ENCODE assay signal across 8 cellular contexts in the genomic region with DNA sequence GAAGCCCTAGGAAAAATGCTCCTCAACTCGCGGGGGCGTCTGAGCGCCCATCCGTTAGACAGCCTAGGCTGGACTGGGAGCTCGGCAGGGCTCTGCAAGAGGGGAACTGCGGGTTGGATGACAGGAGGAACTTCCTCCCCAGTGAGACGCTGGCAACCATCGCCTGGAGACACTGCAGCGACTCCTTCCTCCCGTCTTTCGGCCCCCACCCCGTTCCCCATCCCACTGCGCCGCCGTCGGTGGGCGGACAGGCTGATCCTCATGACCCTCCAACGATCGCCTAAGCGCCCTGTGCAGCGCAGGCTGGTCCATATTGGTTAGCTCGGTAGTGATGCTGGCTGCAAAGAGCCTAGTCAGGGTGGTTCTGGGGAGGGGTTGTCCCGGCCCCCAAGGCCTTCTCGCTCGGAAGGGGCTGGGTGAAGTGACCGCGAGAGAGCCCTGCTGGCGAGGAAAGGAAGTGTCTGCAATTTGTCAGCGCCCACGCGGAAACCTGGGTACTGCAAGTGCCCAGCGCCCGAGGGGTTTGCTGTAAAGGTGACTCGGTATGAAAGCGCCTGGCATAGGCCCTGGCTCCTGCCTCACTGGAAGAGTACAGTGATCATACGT. TPM values are rescaled to one million over a fixed set of nuclear protein-coding genes. Genes with fewer than 3 reads are reported as not detected.
DNase-seq lines count a peak whose midpoint lies in the region; ATAC-seq and TF ChIP-seq lines count a peak whose summit lies in the region.

No MANE protein-coding gene starts in this region.

- H3K4me3 ChIP-seq in esophagus (ENCODE audit: low read depth in 1 of 2, low read length in 2 of 2) = peak overlapping the region; percentile 35 to 54
- peak overlapping the region; percentile 56 to 77 for H3K4me3 ChIP-seq in neutrophil (ENCODE audit: low read depth in 1 of 2, low read length in 1 of 2)

- DNase-seq in GM13976 (ENCODE audit: low spot score) (peak; percentile 63), NCI-H1105 treated with DMSO at 0.1 percent for 48 hours (lab: John Stamatoyannopoulos, UW) (peak; percentile 67), hippocampal formation (lab: John Stamatoyannopoulos, UW) (no peak), C1 segment of cervical spinal cord (lab: John Stamatoyannopoulos, UW) (no peak)
- peak; percentile 82 for DNase-seq in activated CD4-positive, alpha-beta memory T cell treated with anti-CD3 and anti-CD28 coated beads for 36 hours

- H3K4me1 ChIP-seq in esophagus (ENCODE audit: control insufficient read depth in 2 of 2, insufficient read depth in 2 of 2, low read length in 1 of 2) (peaks cover 1 to 8% of the 10 kb centered on the region in 2 donors), neutrophil (ENCODE audit: control insufficient read depth in 1 of 2, insufficient read depth in 1 of 2, low read depth in 1 of 2, low read length in 1 of 2) (peaks cover 19 to 24% of the 10 kb centered on the region in 2 experiments)

- H3K27me3 Mint-ChIP-seq in activated CD4-positive, alpha-beta memory T cell treated with anti-CD3 and anti-CD28 coated beads for 36 hours = peaks cover 3% of the 10 kb centered on the region

- no peak overlapping the region for H3K27ac Mint-ChIP-seq in activated CD4-positive, alpha-beta memory T cell treated with anti-CD3 and anti-CD28 coated beads for 36 hours

- no peaks in the 10 kb centered on the region for H3K9me3 ChIP-seq in esophagus (ENCODE audit: control insufficient read depth in 2 of 2, insufficient read depth in 1 of 2, low read depth in 1 of 2, low read length in 1 of 2)
- no peaks in the 10 kb centered on the region for H3K9me3 ChIP-seq in neutrophil

- peaks cover 13% of the 10 kb centered on the region for H3K4me1 Mint-ChIP-seq in activated CD4-positive, alpha-beta memory T cell treated with anti-CD3 and anti-CD28 coated beads for 36 hours (ENCODE audit: low read depth)

- H3K36me3 ChIP-seq in esophagus (ENCODE audit: control insufficient read depth in 2 of 2, insufficient read depth in 2 of 2, low read length in 1 of 2) (no peaks in the 10 kb centered on the region), neutrophil (no peaks in the 10 kb centered on the region)

- TF ChIP-seq CTCF in GM13976 (IDR thresholded peaks at IDR 0.05; ENCODE audit: borderline replicate concordance, control extremely low read depth, extremely low read depth, insufficient read depth, missing control alignments) (peak; percentile 43), neutrophil (IDR thresholded peaks at IDR 0.05) (peak; percentile 37)

- peaks cover 1% of the 10 kb centered on the region for H3K36me3 Mint-ChIP-seq in activated CD4-positive, alpha-beta memory T cell treated with anti-CD3 and anti-CD28 coated beads for 36 hours

- CTCF ChIA-PET in activated CD4-positive, alpha-beta memory T cell treated with anti-CD3 and anti-CD28 coated beads for 36 hours (lab: Charles Lee) = interaction anchor here (0.6 to 2.0 kb wide), 8 partner anchors 15 to 136 kb away, joined by 3 to 7 read pairs (median 4); partner anchors contain the start of gene TBRG1

- H3K27me3 ChIP-seq in esophagus (ENCODE audit: control insufficient read depth in 1 of 2, insufficient read depth in 2 of 2, low read length in 2 of 2) (peaks cover 0 to 3% of the 10 kb centered on the region in 2 donors), neutrophil (peaks cover 70% of the 10 kb centered on the region)

- peak; percentile 38 for ATAC-seq in HG02571 (IDR thresholded peaks at IDR 0.05; ENCODE audit: unreplicated experiment)

- peak overlapping the region; percentile 79 for H3K4me3 Mint-ChIP-seq in activated CD4-positive, alpha-beta memory T cell treated with anti-CD3 and anti-CD28 coated beads for 36 hours

- in situ Hi-C loops in GM13976 (cut with MboI; ENCODE audit: low sequenced_read_pairs, unreplicated experiment) = no loop called here

- POLR2A ChIA-PET in activated CD4-positive, alpha-beta memory T cell treated with anti-CD3 and anti-CD28 coated beads for 36 hours (lab: Charles Lee) = interaction anchor here (1.6 kb wide), 1 partner anchor 66 kb away, joined by 3 read pairs; no protein-coding TSS in a partner anchor

- no peak overlapping the region for H3K27ac ChIP-seq in esophagus (ENCODE audit: low read depth in 2 of 2, low read length in 1 of 2)
- peak overlapping the region; percentile 49 for H3K27ac ChIP-seq in neutrophil

- 2 to 3% methylated on average over 36 to 37 of the region's 37 CpGs for WGBS in esophagus, 2 donors

- H3K9me3 Mint-ChIP-seq in activated CD4-positive, alpha-beta memory T cell treated with anti-CD3 and anti-CD28 coated beads for 36 hours = no peaks in the 10 kb centered on the region

- intact Hi-C loops in activated CD4-positive, alpha-beta memory T cell treated with anti-CD3 and anti-CD28 coated beads for 36 hours (cut with micrococcal nuclease) = loop anchor here (1.0 kb wide), 4 partner anchors 23 to 71 kb away; partner anchors contain the start of genes MSANTD2, SIAE and SPA17

RNA-seq across cellular contexts. Expression of gene NRGN, which starts 0.6 kb away (rescaled TPM):
- total RNA-seq in activated CD4-positive, alpha-beta memory T cell treated with anti-CD3 and anti-CD28 coated beads for 36 hours = 10 to 100 TPM; 15.3 to 17.0 TPM
- 1 to 10 TPM; 1.6 to 3.1 TPM for polyA plus RNA-seq in esophagus

RNA-seq across cellular contexts. Expression of gene VSIG2, which starts 11.7 kb away (rescaled TPM):
- total RNA-seq in activated CD4-positive, alpha-beta memory T cell treated with anti-CD3 and anti-CD28 coated beads for 36 hours = under 1 TPM; 0.31 to 0.34 TPM
- 10 to 100 TPM in 1 of 2 donors, 1 to 10 TPM in 1; 9.7 to 51.4 TPM for polyA plus RNA-seq in esophagus

RNA-seq across cellular contexts. Expression of gene ESAM, which starts 21.7 kb away (rescaled TPM):
- total RNA-seq in activated CD4-positive, alpha-beta memory T cell treated with anti-CD3 and anti-CD28 coated beads for 36 hours = under 1 TPM; 0.64 to 0.75 TPM
- 10 to 100 TPM; 16.8 to 34.1 TPM for polyA plus RNA-seq in esophagus

RNA-seq across cellular contexts. Expression of gene MSANTD2, which starts 59.8 kb away (rescaled TPM):
- 1 to 10 TPM; 6.1 to 6.4 TPM for total RNA-seq in activated CD4-positive, alpha-beta memory T cell treated with anti-CD3 and anti-CD28 coated beads for 36 hours
- 1 to 10 TPM; 3.8 to 9.3 TPM for polyA plus RNA-seq in esophagus

Comparison
In these comparisons a context has a peak if more than half of its experiments do, and no peak if none do; other contexts are left out.
1. DNase-seq: peak in GM13976 (single experiment), NCI-H1105 treated with DMSO at 0.1 percent for 48 hours (single experiment) and activated CD4-positive, alpha-beta memory T cell treated with anti-CD3 and anti-CD28 coated beads for 36 hours (single experiment); none in hippocampal formation (0 of 2) and C1 segment of cervical spinal cord (0 of 14).